Comparison of ENCODE assay signal across 1 cellular context in the genomic region with DNA sequence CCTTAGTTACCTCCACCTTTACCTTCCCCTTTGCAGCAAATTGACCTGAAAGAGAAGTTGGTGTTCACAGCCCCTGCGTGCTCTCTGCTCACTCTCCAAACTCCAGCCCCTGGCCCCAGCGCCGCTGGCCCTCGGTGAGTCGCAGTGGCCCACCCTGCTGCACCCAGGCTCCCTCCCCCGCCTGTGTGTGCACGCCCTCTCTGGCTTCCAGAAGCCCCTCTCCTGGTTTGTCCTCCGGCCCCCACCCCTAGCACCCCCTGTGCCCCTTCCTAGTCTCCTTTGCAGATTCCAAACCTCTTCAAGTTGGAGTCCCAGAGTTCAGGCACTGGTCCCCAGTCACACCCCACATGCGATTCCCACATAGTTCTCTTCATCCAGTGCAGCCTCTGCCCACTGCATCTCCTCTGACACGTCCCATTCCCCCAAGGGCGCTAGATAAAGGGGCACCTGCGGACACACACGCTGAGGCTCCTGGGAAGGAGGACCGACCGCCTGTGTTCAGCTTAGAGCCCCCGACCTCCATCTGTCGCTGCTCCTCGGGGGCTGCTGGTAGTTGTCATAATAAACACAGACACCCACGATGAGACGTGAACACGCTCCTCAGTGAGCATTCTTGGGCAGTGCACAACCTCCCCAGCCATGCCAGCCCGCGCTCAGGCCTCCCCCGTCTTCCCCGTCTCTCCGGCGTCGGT.
TF ChIP-seq lines count a peak whose summit lies in the region.

No MANE protein-coding gene starts in this region.

TF ChIP-seq in GM12878, 131 proteins besides CTCF, POLR2A, EP300 and RAD21:
- no peak for TF ChIP-seq POLR2AphosphoS5 (IDR thresholded peaks at IDR 0.05; ENCODE audit: low read length)
- no peak for TF ChIP-seq CHD4 (IDR thresholded peaks at IDR 0.05)
- TF ChIP-seq MTA2 (IDR thresholded peaks at IDR 0.05; ENCODE audit: low read depth) = no peak
- TF ChIP-seq, protein P1, sequence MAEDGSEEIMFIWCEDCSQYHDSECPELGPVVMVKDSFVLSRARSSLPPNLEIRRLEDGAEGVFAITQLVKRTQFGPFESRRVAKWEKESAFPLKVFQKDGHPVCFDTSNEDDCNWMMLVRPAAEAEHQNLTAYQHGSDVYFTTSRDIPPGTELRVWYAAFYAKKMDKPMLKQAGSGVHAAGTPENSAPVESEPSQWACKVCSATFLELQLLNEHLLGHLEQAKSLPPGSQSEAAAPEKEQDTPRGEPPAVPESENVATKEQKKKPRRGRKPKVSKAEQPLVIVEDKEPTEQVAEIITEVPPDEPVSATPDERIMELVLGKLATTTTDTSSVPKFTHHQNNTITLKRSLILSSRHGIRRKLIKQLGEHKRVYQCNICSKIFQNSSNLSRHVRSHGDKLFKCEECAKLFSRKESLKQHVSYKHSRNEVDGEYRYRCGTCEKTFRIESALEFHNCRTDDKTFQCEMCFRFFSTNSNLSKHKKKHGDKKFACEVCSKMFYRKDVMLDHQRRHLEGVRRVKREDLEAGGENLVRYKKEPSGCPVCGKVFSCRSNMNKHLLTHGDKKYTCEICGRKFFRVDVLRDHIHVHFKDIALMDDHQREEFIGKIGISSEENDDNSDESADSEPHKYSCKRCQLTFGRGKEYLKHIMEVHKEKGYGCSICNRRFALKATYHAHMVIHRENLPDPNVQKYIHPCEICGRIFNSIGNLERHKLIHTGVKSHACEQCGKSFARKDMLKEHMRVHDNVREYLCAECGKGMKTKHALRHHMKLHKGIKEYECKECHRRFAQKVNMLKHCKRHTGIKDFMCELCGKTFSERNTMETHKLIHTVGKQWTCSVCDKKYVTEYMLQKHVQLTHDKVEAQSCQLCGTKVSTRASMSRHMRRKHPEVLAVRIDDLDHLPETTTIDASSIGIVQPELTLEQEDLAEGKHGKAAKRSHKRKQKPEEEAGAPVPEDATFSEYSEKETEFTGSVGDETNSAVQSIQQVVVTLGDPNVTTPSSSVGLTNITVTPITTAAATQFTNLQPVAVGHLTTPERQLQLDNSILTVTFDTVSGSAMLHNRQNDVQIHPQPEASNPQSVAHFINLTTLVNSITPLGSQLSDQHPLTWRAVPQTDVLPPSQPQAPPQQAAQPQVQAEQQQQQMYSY (CRISPR knock-in tag; IDR thresholded peaks at IDR 0.05) = no peak
- TF ChIP-seq TCF7 (IDR thresholded peaks at IDR 0.05; ENCODE audit: borderline replicate concordance) = no peak
- no peak for TF ChIP-seq IKZF1 (conservative IDR thresholded peaks at IDR 0.05)
- no peak for TF ChIP-seq PML (IDR thresholded peaks at IDR 0.05; ENCODE audit: low read length)
- TF ChIP-seq, protein P2, sequence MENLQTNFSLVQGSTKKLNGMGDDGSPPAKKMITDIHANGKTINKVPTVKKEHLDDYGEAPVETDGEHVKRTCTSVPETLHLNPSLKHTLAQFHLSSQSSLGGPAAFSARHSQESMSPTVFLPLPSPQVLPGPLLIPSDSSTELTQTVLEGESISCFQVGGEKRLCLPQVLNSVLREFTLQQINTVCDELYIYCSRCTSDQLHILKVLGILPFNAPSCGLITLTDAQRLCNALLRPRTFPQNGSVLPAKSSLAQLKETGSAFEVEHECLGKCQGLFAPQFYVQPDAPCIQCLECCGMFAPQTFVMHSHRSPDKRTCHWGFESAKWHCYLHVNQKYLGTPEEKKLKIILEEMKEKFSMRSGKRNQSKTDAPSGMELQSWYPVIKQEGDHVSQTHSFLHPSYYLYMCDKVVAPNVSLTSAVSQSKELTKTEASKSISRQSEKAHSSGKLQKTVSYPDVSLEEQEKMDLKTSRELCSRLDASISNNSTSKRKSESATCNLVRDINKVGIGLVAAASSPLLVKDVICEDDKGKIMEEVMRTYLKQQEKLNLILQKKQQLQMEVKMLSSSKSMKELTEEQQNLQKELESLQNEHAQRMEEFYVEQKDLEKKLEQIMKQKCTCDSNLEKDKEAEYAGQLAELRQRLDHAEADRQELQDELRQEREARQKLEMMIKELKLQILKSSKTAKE (IDR thresholded peaks at IDR 0.05; ENCODE audit: low read depth, poor library complexity, severe bottlenecking) = no peak
- TF ChIP-seq TARDBP (IDR thresholded peaks at IDR 0.05; ENCODE audit: borderline replicate concordance) = no peak
- no peak for TF ChIP-seq SUZ12 (IDR thresholded peaks at IDR 0.05; ENCODE audit: unreplicated experiment)
TF ChIP-seq in GM12878: peak in this region for 0.
